ENCODE assay signal across 14 cellular contexts in the genomic region with DNA sequence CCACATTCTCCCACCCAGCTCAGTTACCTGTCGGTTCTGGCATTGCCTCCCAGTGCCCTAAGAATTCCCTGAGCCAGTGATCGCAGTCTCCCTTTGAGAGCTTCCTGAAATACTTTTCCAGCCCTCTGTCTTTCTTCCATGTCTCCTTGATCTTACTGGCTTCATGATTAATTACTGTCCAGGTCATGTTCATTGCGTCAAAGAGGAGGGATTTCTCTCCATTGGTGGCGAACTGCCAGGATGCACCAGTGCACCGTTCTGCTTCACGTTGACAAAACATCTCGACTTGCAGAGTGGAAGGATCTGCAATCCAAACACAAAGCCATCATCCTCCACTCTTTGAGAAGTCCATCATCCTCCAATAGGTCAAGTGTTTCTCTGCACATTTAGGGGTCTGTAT. TPM values are rescaled to one million over a fixed set of nuclear protein-coding genes. Genes with fewer than 3 reads are reported as not detected.
DNase-seq lines count a peak whose midpoint lies in the region; ATAC-seq and TF ChIP-seq lines count a peak whose summit lies in the region.
"Had no signal": no experiment of that assay in that cellular context is flagged by ENCODE, and none has a peak within 500 bp of the region (broad histone marks: within the 10 kb centered on the region; RNA-seq: fewer than 3 reads in every experiment).

No MANE protein-coding gene starts in this region.

- no TSS peak for BruUV-seq in IMR-90 (replicated peaks; lab: Mats Ljungman, UMichigan)

- H3K4me1 ChIP-seq in IMR-90 (ENCODE audit: control insufficient read depth, insufficient read depth, low read length) = peaks cover 14% of the 10 kb centered on the region

- no peak overlapping the region for H2AK9ac ChIP-seq in IMR-90 (replicated peaks; ENCODE audit: low read depth, low read length, poor library complexity)

- H3K9me1 ChIP-seq in IMR-90 (ENCODE audit: insufficient read depth, low read length) = peaks cover 5% of the 10 kb centered on the region; the same call in 1 of the 2 replicates

- intact Hi-C loops in IMR-90 (cut with micrococcal nuclease) = no loop called here

- no peak overlapping the region for H4K8ac ChIP-seq in IMR-90 (ENCODE audit: low read depth in 2 of 2, low read length in 2 of 2)

- H3K79me1 ChIP-seq in IMR-90 (ENCODE audit: low read depth in 1 of 2, low read length in 2 of 2) = no peaks in the 10 kb centered on the region

- WGBS in IMR-90 (ENCODE audit: extremely low coverage in 2 of 2, insufficient read length in 1 of 2), 2 experiments = 100% methylated on average over 2 of the region's 7 CpGs; no CpG with 5 or more reads in 1 of the 2 experiments

- TF ChIP-seq CTCF in IMR-90 (conservative IDR thresholded peaks at IDR 0.05; ENCODE audit: low read depth, low read length) = no peak
- no peak for TF ChIP-seq CTCF in fibroblast of mammary gland (conservative IDR thresholded peaks at IDR 0.05; ENCODE audit: control insufficient read depth, insufficient read depth, low read depth, low read length)
- TF ChIP-seq CTCF in omental fat pad (IDR thresholded peaks at IDR 0.05) = no peak

- no peaks in the 10 kb centered on the region for H3K27me3 ChIP-seq in IMR-90 (ENCODE audit: control insufficient read depth, insufficient read depth, low read length)

- no peak overlapping the region for H3K18ac ChIP-seq in IMR-90 (ENCODE audit: low read depth, low read length)

- dilution Hi-C loops in IMR-90 (cut with HindIII; ENCODE audit: low sequenced_read_pairs, unreplicated experiment) = no loop called here

- H3K4me2 ChIP-seq in IMR-90 (ENCODE audit: low read depth, low read length) = no peak overlapping the region

- H2BK5ac ChIP-seq in IMR-90 (ENCODE audit: low read depth, low read length, poor library complexity, severe bottlenecking) = no peak overlapping the region

- no peak overlapping the region for H3K27ac ChIP-seq in IMR-90 (ENCODE audit: insufficient read depth, low read length)

- H3K4me3 ChIP-seq in IMR-90 (ENCODE audit: insufficient read depth, low read depth, low read length) (no peak overlapping the region), fibroblast of mammary gland (ENCODE audit: control insufficient read depth, low read depth, low read length) (no peak overlapping the region)

- H3K14ac ChIP-seq in IMR-90 (replicated peaks; ENCODE audit: low read depth, low read length) = no peak overlapping the region

- H2AFZ ChIP-seq in IMR-90 (replicated peaks; ENCODE audit: low read length, poor library complexity) = no peak overlapping the region

- no peak for TF ChIP-seq POLR2A in IMR-90 (IDR thresholded peaks at IDR 0.05; ENCODE audit: low read depth, low read length)

- H4K91ac ChIP-seq in IMR-90 (ENCODE audit: insufficient read depth, low read depth, low read length) = no peak overlapping the region

- CTCF ChIA-PET in IMR-90 (lab: Yijun Ruan, JAX) = no interaction called here

- H2BK20ac ChIP-seq in IMR-90 (ENCODE audit: low read depth, low read length) = no peak overlapping the region

- no peak overlapping the region for H3K4ac ChIP-seq in IMR-90 (ENCODE audit: low read depth, low read length)

- no peak overlapping the region for H3K56ac ChIP-seq in IMR-90 (ENCODE audit: extremely low read depth, insufficient read depth, low read length)

- no peaks in the 10 kb centered on the region for H3K9me3 ChIP-seq in IMR-90 (ENCODE audit: control insufficient read depth, insufficient read depth, low read length)

- DNase-seq in IMR-90 (peak; percentile 17), amniotic epithelial cell (ENCODE audit: low read depth) (peak; percentile 56), fibroblast of mammary gland (ENCODE audit: low read depth) (peak; percentile 40), omental fat pad (ENCODE audit: low spot score) (no peak), NCI-H524 treated with DMSO at 0.1 percent for 48 hours (lab: John Stamatoyannopoulos, UW) (no peak)
- DNase-seq: COR-L47, HFFc6, NCI-H2171, NCI-H510A treated with DMSO at 0.1 percent for 48 hours had no signal

- H4K5ac ChIP-seq in IMR-90 (ENCODE audit: low read depth, low read length) = no peak overlapping the region

- no peak overlapping the region for H2AK5ac ChIP-seq in IMR-90 (ENCODE audit: low read depth, low read length)

- no peak for TF ChIP-seq RAD21 in IMR-90 (IDR thresholded peaks at IDR 0.05; ENCODE audit: low read length)

- H2BK15ac ChIP-seq in IMR-90 (ENCODE audit: low read depth, low read length) = no peak overlapping the region

- no peaks in the 10 kb centered on the region for H4K20me1 ChIP-seq in IMR-90 (ENCODE audit: insufficient read depth, low read length)

- in situ Hi-C loops in IMR-90 (cut with MboI; ENCODE audit: low sequenced_read_pairs) = no loop called here

- POLR2A ChIA-PET in IMR-90 (lab: Charles Lee; ENCODE audit: unreplicated experiment) = no interaction called here

- H3K9ac ChIP-seq in IMR-90 (ENCODE audit: low read depth, low read length) = no peak overlapping the region

- ATAC-seq in IMR-90 (ENCODE audit: low read depth) = no peak
- ATAC-seq in omental fat pad (ENCODE audit: low FRiP score) = peak; percentile 34
- no peak for ATAC-seq in HG02678 (IDR thresholded peaks at IDR 0.05; ENCODE audit: unreplicated experiment)
- ATAC-seq in GM18861 (IDR thresholded peaks at IDR 0.05; ENCODE audit: unreplicated experiment) = no peak
- no peak for ATAC-seq in HG03095 (IDR thresholded peaks at IDR 0.05; ENCODE audit: unreplicated experiment)
- ATAC-seq: Right ventricle myocardium inferior had no signal

- no peak overlapping the region for H3K23ac ChIP-seq in IMR-90 (ENCODE audit: low read depth, low read length)

- H3K36me3 ChIP-seq in IMR-90 (ENCODE audit: control insufficient read depth, insufficient read depth, low read length) = no peaks in the 10 kb centered on the region

- H2BK120ac ChIP-seq in IMR-90 (ENCODE audit: low read depth, low read length) = no peak overlapping the region

TF ChIP-seq in IMR-90, 13 proteins besides CTCF, POLR2A, EP300 and RAD21:
- no peak for TF ChIP-seq MAFK (IDR thresholded peaks at IDR 0.05; ENCODE audit: low read depth, low read length)
- TF ChIP-seq, protein P1, sequence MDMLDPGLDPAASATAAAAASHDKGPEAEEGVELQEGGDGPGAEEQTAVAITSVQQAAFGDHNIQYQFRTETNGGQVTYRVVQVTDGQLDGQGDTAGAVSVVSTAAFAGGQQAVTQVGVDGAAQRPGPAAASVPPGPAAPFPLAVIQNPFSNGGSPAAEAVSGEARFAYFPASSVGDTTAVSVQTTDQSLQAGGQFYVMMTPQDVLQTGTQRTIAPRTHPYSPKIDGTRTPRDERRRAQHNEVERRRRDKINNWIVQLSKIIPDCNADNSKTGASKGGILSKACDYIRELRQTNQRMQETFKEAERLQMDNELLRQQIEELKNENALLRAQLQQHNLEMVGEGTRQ (IDR thresholded peaks at IDR 0.05; ENCODE audit: low read depth, low read length) = no peak
- no peak for TF ChIP-seq BHLHE40 (IDR thresholded peaks at IDR 0.05; ENCODE audit: low read depth, low read length)
- no peak for TF ChIP-seq RCOR1 (IDR thresholded peaks at IDR 0.05; ENCODE audit: insufficient replicate concordance, low read length)
- TF ChIP-seq, protein P2, sequence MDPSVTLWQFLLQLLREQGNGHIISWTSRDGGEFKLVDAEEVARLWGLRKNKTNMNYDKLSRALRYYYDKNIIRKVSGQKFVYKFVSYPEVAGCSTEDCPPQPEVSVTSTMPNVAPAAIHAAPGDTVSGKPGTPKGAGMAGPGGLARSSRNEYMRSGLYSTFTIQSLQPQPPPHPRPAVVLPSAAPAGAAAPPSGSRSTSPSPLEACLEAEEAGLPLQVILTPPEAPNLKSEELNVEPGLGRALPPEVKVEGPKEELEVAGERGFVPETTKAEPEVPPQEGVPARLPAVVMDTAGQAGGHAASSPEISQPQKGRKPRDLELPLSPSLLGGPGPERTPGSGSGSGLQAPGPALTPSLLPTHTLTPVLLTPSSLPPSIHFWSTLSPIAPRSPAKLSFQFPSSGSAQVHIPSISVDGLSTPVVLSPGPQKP (IDR thresholded peaks at IDR 0.05; ENCODE audit: borderline replicate concordance, low read depth, low read length) = no peak
- no peak for TF ChIP-seq MAZ (IDR thresholded peaks at IDR 0.05; ENCODE audit: borderline replicate concordance, low read depth, low read length)
- no peak for TF ChIP-seq NFE2L2 (IDR thresholded peaks at IDR 0.05; ENCODE audit: low read depth, low read length)
- TF ChIP-seq RFX5 (IDR thresholded peaks at IDR 0.05; ENCODE audit: low read depth, low read length) = no peak
- no peak for TF ChIP-seq SMC3 (IDR thresholded peaks at IDR 0.05; ENCODE audit: low read depth, low read length)
- no peak for TF ChIP-seq CHD1 (IDR thresholded peaks at IDR 0.05; ENCODE audit: low read depth, low read length)
- TF ChIP-seq MXI1 (IDR thresholded peaks at IDR 0.05; ENCODE audit: borderline replicate concordance, low read depth, low read length) = no peak
- TF ChIP-seq CEBPB (IDR thresholded peaks at IDR 0.05; ENCODE audit: low read depth, low read length) = no peak
- no peak for TF ChIP-seq FOS (IDR thresholded peaks at IDR 0.05; ENCODE audit: low read depth, low read length)

RNA-seq across cellular contexts. Expression of a gene that starts 8.6 kb away (rescaled TPM):
- total RNA-seq in IMR-90 (2012; rRNA removed) (not detected in 2 replicates), omental fat pad (10 to 100 TPM in 1 of 4 donors, 1 to 10 TPM in 3; 1.4 to 17.5 (median 2.7) TPM)
- not detected in 2 replicates for polyA plus RNA-seq in IMR-90 (2012; rRNA removed)
- polyA plus RNA-seq in IMR-90 (2012; cell fraction: cytosol; rRNA removed) = 0.02 TPM in 1 of 2 replicates, not detected in the other
- 0.16 TPM in 1 of 2 replicates, not detected in the other for polyA plus RNA-seq in IMR-90 (2012; cell fraction: nucleus; rRNA removed; ENCODE audit: low replicate concordance)
- polyA plus RNA-seq: CD14-positive monocyte had no signal

RNA-seq across cellular contexts. Expression of a gene that starts 25.2 kb away (rescaled TPM):
- total RNA-seq in IMR-90 (2012; rRNA removed) = 63.8 and 74.7 TPM in 2 replicates
- polyA plus RNA-seq in IMR-90 (2012; rRNA removed) = 46.5 and 48.8 TPM in 2 replicates
- polyA plus RNA-seq in IMR-90 (2012; cell fraction: cytosol; rRNA removed) = 17.7 and 33.4 TPM in 2 replicates
- polyA plus RNA-seq in IMR-90 (2012; cell fraction: nucleus; rRNA removed; ENCODE audit: low replicate concordance) = 21.3 and 25.1 TPM in 2 replicates
- total RNA-seq in omental fat pad = 10 to 100 TPM; 30.5 to 39.4 (median 33.5) TPM

RNA-seq across cellular contexts. Expression of a gene that starts 33.6 kb away (rescaled TPM):
- total RNA-seq in IMR-90 (2012; rRNA removed) (1.3 and 2.2 TPM in 2 replicates), omental fat pad (10 to 100 TPM in 2 of 4 donors, 1 to 10 TPM in 1, not detected in 1; 3.6 to 19.5 (median 10.8) TPM)
- 3.6 and 4.2 TPM in 2 replicates for polyA plus RNA-seq in IMR-90 (2012; rRNA removed)
- 2.9 and 4.8 TPM in 2 replicates for polyA plus RNA-seq in IMR-90 (2012; cell fraction: cytosol; rRNA removed)
- 1.3 and 2.7 TPM in 2 replicates for polyA plus RNA-seq in IMR-90 (2012; cell fraction: nucleus; rRNA removed; ENCODE audit: low replicate concordance)
- polyA plus RNA-seq: CD14-positive monocyte had no signal

RNA-seq across cellular contexts. Expression of a gene that starts 52.5 kb away (rescaled TPM):
- total RNA-seq in IMR-90 (2012; rRNA removed) (7.2 and 7.9 TPM in 2 replicates), omental fat pad (1 to 10 TPM in 3 of 4 donors, not detected in 1; 1.1 to 2.5 (median 1.2) TPM)
- 16.2 and 17.0 TPM in 2 replicates for polyA plus RNA-seq in IMR-90 (2012; rRNA removed)
- 12.4 and 17.1 TPM in 2 replicates for polyA plus RNA-seq in IMR-90 (2012; cell fraction: cytosol; rRNA removed)
- polyA plus RNA-seq in IMR-90 (2012; cell fraction: nucleus; rRNA removed; ENCODE audit: low replicate concordance) = 6.0 and 6.8 TPM in 2 replicates

Comparison
In these comparisons a context has a peak if more than half of its experiments do, and no peak if none do; other contexts are left out.
1. DNase-seq: peak in IMR-90 (single experiment), amniotic epithelial cell (single experiment) and fibroblast of mammary gland (single experiment); none in omental fat pad (single experiment) and NCI-H524 treated with DMSO at 0.1 percent for 48 hours (single experiment).